ENCODE assay signal across 16 cellular contexts in genomic region chr14:30872602-30873001, GRCh38. TPM values are rescaled to one million over a fixed set of nuclear protein-coding genes. Genes with fewer than 3 reads are reported as not detected.
A peak's percentile ranks its signal among the peaks of the same experiment; 100 is the strongest.
DNase-seq lines count a peak whose midpoint lies in the region; ATAC-seq and TF ChIP-seq lines count a peak whose summit lies in the region.
"Had no signal": no experiment of that assay in that cellular context is flagged by ENCODE, and none has a peak within 500 bp of the region (broad histone marks: within the 10 kb centered on the region; RNA-seq: fewer than 3 reads in every experiment).

No MANE protein-coding gene starts in this region.

- no peak for ATAC-seq in stimulated activated memory B cell treated with anti-CD40 and anti-IgM and Interleukin-4, amounts not matched to agents 10 μg/mL and 1 μg/mL and 100 μg/mL, for 72 hours

- peaks cover 15% of the 10 kb centered on the region for H3K4me1 Mint-ChIP-seq in endodermal cell
- H3K4me1 Mint-ChIP-seq in stimulated activated memory B cell treated with anti-CD40 and anti-IgM and Interleukin-4, amounts not matched to agents 10 μg/mL and 1 μg/mL and 100 μg/mL, for 72 hours = peaks cover 29% of the 10 kb centered on the region

- H3K9ac ChIP-seq in endodermal cell (ENCODE audit: extremely low read depth, low read length, poor library complexity, severe bottlenecking) = no peak overlapping the region

- H3K4me3 Mint-ChIP-seq in endodermal cell = no peak overlapping the region
- no peak overlapping the region for H3K4me3 Mint-ChIP-seq in stimulated activated memory B cell treated with anti-CD40 and anti-IgM and Interleukin-4, amounts not matched to agents 10 μg/mL and 1 μg/mL and 100 μg/mL, for 72 hours

- no peaks in the 10 kb centered on the region for H3K9me3 Mint-ChIP-seq in endodermal cell
- no peaks in the 10 kb centered on the region for H3K9me3 Mint-ChIP-seq in stimulated activated memory B cell treated with anti-CD40 and anti-IgM and Interleukin-4, amounts not matched to agents 10 μg/mL and 1 μg/mL and 100 μg/mL, for 72 hours

- H3K27me3 ChIP-seq in H7 (ENCODE audit: control insufficient read depth, insufficient read depth, low read length) (peaks cover 38% of the 10 kb centered on the region), endodermal cell (ENCODE audit: control insufficient read depth, insufficient read depth, low read length, poor library complexity, severe bottlenecking) (peaks cover 44% of the 10 kb centered on the region)

- H3K4me3 ChIP-seq in H7 (ENCODE audit: insufficient read depth, low read depth, low read length) (no peak overlapping the region), endodermal cell (ENCODE audit: low read length) (no peak overlapping the region)
- H3K4me3 ChIP-seq: HAP-1, SJSA1 had no signal

- DNase-seq in H7 = peak; percentile 23
- DNase-seq in NCI-H1105 treated with DMSO at 0.1 percent for 48 hours (lab: John Stamatoyannopoulos, UW) = peak; percentile 48
- peak; percentile 59 for DNase-seq in endodermal cell
- no peak for DNase-seq in GOT3 (lab: John Stamatoyannopoulos, UW)
- no peak for DNase-seq in stimulated activated CD4-positive, alpha-beta T cell treated with anti-CD3 and anti-CD28 coated beads, Interleukin-4, amount 100 ng/mL, for 4 hours
- no peak for DNase-seq in NCI-H1436 (lab: John Stamatoyannopoulos, UW)
- DNase-seq: CD4-positive, CD25-positive, alpha-beta regulatory T cell; EL; KBM-7; MV-4-11; NCI-H1694 treated with DMSO at 0.1 percent for 48 hours; NCI-H2171; NCI-H774 had no signal

- no peaks in the 10 kb centered on the region for H3K9me3 ChIP-seq in endodermal cell (ENCODE audit: control insufficient read depth, low read length)
- H3K9me3 ChIP-seq: HAP-1, SJSA1 had no signal

- no peak overlapping the region for H3K27ac ChIP-seq in endodermal cell (ENCODE audit: low read depth, low read length)
- H3K27ac ChIP-seq: SJSA1 had no signal

- peaks cover 2% of the 10 kb centered on the region for H3K36me3 Mint-ChIP-seq in endodermal cell (ENCODE audit: low read depth)
- H3K36me3 Mint-ChIP-seq in stimulated activated memory B cell treated with anti-CD40 and anti-IgM and Interleukin-4, amounts not matched to agents 10 μg/mL and 1 μg/mL and 100 μg/mL, for 72 hours = no peaks in the 10 kb centered on the region
- H3K36me3 Mint-ChIP-seq: CD4-positive, CD25-positive, alpha-beta regulatory T cell had no signal

- H3K27me3 Mint-ChIP-seq in endodermal cell (ENCODE audit: insufficient read depth) = peaks cover 39% of the 10 kb centered on the region
- peaks cover 21% of the 10 kb centered on the region for H3K27me3 Mint-ChIP-seq in stimulated activated memory B cell treated with anti-CD40 and anti-IgM and Interleukin-4, amounts not matched to agents 10 μg/mL and 1 μg/mL and 100 μg/mL, for 72 hours

- no peaks in the 10 kb centered on the region for H3K4me1 ChIP-seq in endodermal cell (ENCODE audit: control insufficient read depth, insufficient read depth, low read length)

- 78% methylated on average over 1 of the region's 1 CpG; no CpG with 5 or more reads in 1 of the 2 experiments for WGBS in endodermal cell (ENCODE audit: insufficient coverage in 1 of 2, insufficient read length in 1 of 2), 2 experiments

- no peak overlapping the region for H3K27ac Mint-ChIP-seq in endodermal cell
- H3K27ac Mint-ChIP-seq in stimulated activated memory B cell treated with anti-CD40 and anti-IgM and Interleukin-4, amounts not matched to agents 10 μg/mL and 1 μg/mL and 100 μg/mL, for 72 hours = peak overlapping the region; percentile 85
- H3K27ac Mint-ChIP-seq: CD4-positive, CD25-positive, alpha-beta regulatory T cell had no signal

- H3K36me3 ChIP-seq in H7 (replicated peaks; ENCODE audit: control insufficient read depth, insufficient read depth, low read length) = no peaks in the 10 kb centered on the region
- H3K36me3 ChIP-seq in endodermal cell (ENCODE audit: control insufficient read depth, insufficient read depth, low read length) = no peaks in the 10 kb centered on the region
- H3K36me3 ChIP-seq: HAP-1, SJSA1 had no signal

- no peak for TF ChIP-seq CTCF in endodermal cell (conservative IDR thresholded peaks at IDR 0.05)

RNA-seq across cellular contexts. Expression of gene COCH, which starts 1.8 kb away (rescaled TPM):
- total RNA-seq in H7 (2014; rRNA removed; shearing (Covaris generic)) = 9.4 and 11.4 TPM in 2 replicates
- 10 to 100 TPM; 59.1 to 76.2 TPM for total RNA-seq in endodermal cell
- 13.3 TPM for polyA plus RNA-seq in endodermal cell (2013, experiment 1 of 2)
- polyA plus RNA-seq in endodermal cell (2013, experiment 2 of 2) = 9.6 TPM
- total RNA-seq: CD4-positive, CD25-positive, alpha-beta regulatory T cell had no signal

Comparison
In these comparisons a context has a peak if more than half of its experiments do, and no peak if none do; other contexts are left out.
1. DNase-seq: peak in H7 (single experiment), NCI-H1105 treated with DMSO at 0.1 percent for 48 hours (single experiment) and endodermal cell (single experiment); none in GOT3 (single experiment), stimulated activated CD4-positive, alpha-beta T cell treated with anti-CD3 and anti-CD28 coated beads, Interleukin-4, amount 100 ng/mL, for 4 hours (0 of 2) and NCI-H1436 (single experiment).